ENCODE assay signal across 10 cellular contexts in genomic region chr11:59107721-59108120, GRCh38. TPM values are rescaled to one million over a fixed set of nuclear protein-coding genes. Genes with fewer than 3 reads are reported as not detected.
DNase-seq lines count a peak whose midpoint lies in the region; ATAC-seq, FAIRE-seq and TF ChIP-seq lines count a peak whose summit lies in the region.
"Not testable (repeated sequence)": the region's sequence is repeated elsewhere in the genome, so short reads cannot be mapped to it uniquely, and the experiment has no call there.
"Had no signal": no experiment of that assay in that cellular context is flagged by ENCODE, and none has a peak within 500 bp of the region (broad histone marks: within the 10 kb centered on the region; RNA-seq: fewer than 3 reads in every experiment).

No MANE protein-coding gene starts in this region.

- H3K27ac ChIP-seq in H9 (ENCODE audit: insufficient read length, low read depth, low read length); esophagus (ENCODE audit: low read depth in 2 of 2, low read length in 1 of 2); naive thymus-derived CD4-positive, alpha-beta T cell (ENCODE audit: low read depth, low read length): not testable (repeated sequence)
- H3K27ac ChIP-seq in Panc1 (ENCODE audit: low read length), result peak overlapping the region; percentile 66

- not testable (repeated sequence) for H3K27ac Mint-ChIP-seq in H9
- H3K27ac Mint-ChIP-seq in activated T-helper 17 cell treated with anti-CD3 and anti-CD28 coated beads, Interleukin-2, amount 50 U/mL, for 72 hours, result peak overlapping the region; percentile 84
- peak overlapping the region in 2 of 9 donors; percentile 13 to 83 for H3K27ac Mint-ChIP-seq in naive thymus-derived CD4-positive, alpha-beta T cell

- not testable (repeated sequence) for DNase-seq in GM18507 (ENCODE audit: extremely low spot score, insufficient read length, low read depth); H9; Panc1 (ENCODE audit: low read depth, low spot score)
- DNase-seq in HT-29 (ENCODE audit: low spot score), result peak; percentile 45
- peak in 7 of 9 donors; percentile 2 to 27 (median 11) for DNase-seq in naive thymus-derived CD4-positive, alpha-beta T cell

- H4K8ac ChIP-seq in H9 (replicated peaks; ENCODE audit: insufficient read length, low read depth, low read length), result not testable (repeated sequence)

- peak overlapping the region; percentile 74 for H3K4me2 ChIP-seq in H9 (ENCODE audit: insufficient read depth, insufficient read length, low read length)

- not testable (repeated sequence) for H3K23ac ChIP-seq in H9 (ENCODE audit: insufficient read length, low read depth, low read length)

- peak overlapping the region; percentile 2 for H3K9ac ChIP-seq in H9 (ENCODE audit: extremely low read depth, insufficient read length, low read length)

- H3K27me3 Mint-ChIP-seq in H9 (ENCODE audit: low read depth), result peaks cover 55% of the 10 kb centered on the region
- H3K27me3 Mint-ChIP-seq in activated T-helper 17 cell treated with anti-CD3 and anti-CD28 coated beads, Interleukin-2, amount 50 U/mL, for 72 hours, result not testable (repeated sequence)
- peaks cover 0 to 31% (median 27%) of the 10 kb centered on the region in 5 donors for H3K27me3 Mint-ChIP-seq in naive thymus-derived CD4-positive, alpha-beta T cell

- POLR2A ChIA-PET in Panc1 (lab: Charles Lee), result interaction anchor here (0.6 kb wide), 1 partner anchor 40 kb away, joined by 3 read pairs; no protein-coding TSS in a partner anchor
- POLR2A ChIA-PET in naive thymus-derived CD4-positive, alpha-beta T cell (lab: Charles Lee), result not testable (repeated sequence)

- not testable (repeated sequence) for H3K4ac ChIP-seq in H9 (ENCODE audit: low read depth, low read length)

- H3K23me2 ChIP-seq in H9 (ENCODE audit: insufficient read length, low read depth, low read length, poor library complexity, severe bottlenecking), result not testable (repeated sequence)

- not testable (repeated sequence) for H3T11ph ChIP-seq in H9 (ENCODE audit: low read length)

- not testable (repeated sequence) for H3K79me2 ChIP-seq in H9 (ENCODE audit: insufficient read depth, low read length)

- not testable (repeated sequence) for H2BK5ac ChIP-seq in H9 (ENCODE audit: insufficient read length, low read length)

- H2AFZ ChIP-seq in H9 (ENCODE audit: low read length), result not testable (repeated sequence)

- BruUV-seq in Panc1 (replicated peaks; lab: Mats Ljungman, UMichigan), result not testable (repeated sequence)

- intact Hi-C loops in Panc1 (cut with micrococcal nuclease; ENCODE audit: unreplicated experiment), result not testable (repeated sequence)
- intact Hi-C loops in naive thymus-derived CD4-positive, alpha-beta T cell (cut with micrococcal nuclease), result loop anchor here in 1 of 2 donors (1.0 to 2.0 kb wide), 4 partner anchors 15 to 1440 kb away; partner anchors contain the start of gene ZFP91

- not testable (repeated sequence) for H2BK12ac ChIP-seq in H9 (ENCODE audit: insufficient read length, low read depth, low read length)

- H3K79me1 ChIP-seq in H9 (ENCODE audit: insufficient read depth, low read depth, low read length, poor library complexity, severe bottlenecking), result not testable (repeated sequence)

- H3K4me1 Mint-ChIP-seq in H9, result peaks cover 27 to 29% of the 10 kb centered on the region in 2 experiments
- peaks cover 39% of the 10 kb centered on the region for H3K4me1 Mint-ChIP-seq in activated T-helper 17 cell treated with anti-CD3 and anti-CD28 coated beads, Interleukin-2, amount 50 U/mL, for 72 hours
- peaks cover 13 to 74% (median 24%) of the 10 kb centered on the region in 7 donors for H3K4me1 Mint-ChIP-seq in naive thymus-derived CD4-positive, alpha-beta T cell

- H3K14ac ChIP-seq in H9 (ENCODE audit: insufficient read depth, low read length), result not testable (repeated sequence)

- H3K18ac ChIP-seq in H9 (ENCODE audit: insufficient read length, low read depth, low read length), result not testable (repeated sequence)

- CTCF ChIA-PET in Panc1 (lab: Charles Lee), result not testable (repeated sequence)
- CTCF ChIA-PET in naive thymus-derived CD4-positive, alpha-beta T cell (lab: Charles Lee), result interaction anchor here (0.8 kb wide), 1 partner anchor 11 kb away, joined by 4 read pairs; no protein-coding TSS in a partner anchor

- H3K4me3 Mint-ChIP-seq in H9, result peak overlapping the region; percentile 87 to 90
- peak overlapping the region; percentile 95 for H3K4me3 Mint-ChIP-seq in activated T-helper 17 cell treated with anti-CD3 and anti-CD28 coated beads, Interleukin-2, amount 50 U/mL, for 72 hours
- H3K4me3 Mint-ChIP-seq in naive thymus-derived CD4-positive, alpha-beta T cell, result peak overlapping the region; percentile 71 to 92 (median 83)

- H4K5ac ChIP-seq in H9 (ENCODE audit: insufficient read length, low read depth, low read length), result not testable (repeated sequence)

- not testable (repeated sequence) for H3K9me3 ChIP-seq in H9 (ENCODE audit: control insufficient read depth, low read depth, low read length); Panc1 (ENCODE audit: control insufficient read depth, insufficient read depth, low read depth, low read length); esophagus (ENCODE audit: control insufficient read depth in 2 of 2, insufficient read depth in 1 of 2, low read depth in 1 of 2, low read length in 1 of 2); naive thymus-derived CD4-positive, alpha-beta T cell (ENCODE audit: control insufficient read depth in 2 of 3, low read length in 3 of 3)

- H3K36me3 Mint-ChIP-seq in H9 (ENCODE audit: insufficient read depth in 1 of 3, low read depth in 3 of 3), result peaks cover 26 to 44% (median 33%) of the 10 kb centered on the region in 3 experiments
- peaks cover 56% of the 10 kb centered on the region for H3K36me3 Mint-ChIP-seq in activated T-helper 17 cell treated with anti-CD3 and anti-CD28 coated beads, Interleukin-2, amount 50 U/mL, for 72 hours (ENCODE audit: low read depth)
- peaks cover 0 to 30% (median 0%) of the 10 kb centered on the region in 5 donors for H3K36me3 Mint-ChIP-seq in naive thymus-derived CD4-positive, alpha-beta T cell

- H3K56ac ChIP-seq in H9 (ENCODE audit: insufficient read length, low read depth, low read length), result not testable (repeated sequence)

- WGBS in H9 (ENCODE audit: extremely low coverage, insufficient read length, low lambda C conversion rate), result no CpG with 5 or more reads among the region's 10 CpGs
- WGBS in esophagus, 2 donors, result 16 to 20% methylated on average over 10 of the region's 10 CpGs

- not testable (repeated sequence) for H3K27me3 ChIP-seq in H9 (ENCODE audit: insufficient read depth, low read length); Panc1 (ENCODE audit: control insufficient read depth, insufficient read depth, low read length); esophagus (ENCODE audit: control insufficient read depth in 1 of 2, insufficient read depth in 2 of 2, low read length in 2 of 2); naive thymus-derived CD4-positive, alpha-beta T cell (ENCODE audit: control insufficient read depth in 2 of 2, insufficient read depth in 2 of 2, low read length in 2 of 2)

- ATAC-seq in Panc1, result not testable (repeated sequence)
- ATAC-seq in activated T-helper 17 cell treated with anti-CD3 and anti-CD28 coated beads, Interleukin-2, amount 50 U/mL, for 72 hours (replicated peaks), result peak; percentile 27
- peak; percentile 42 for ATAC-seq in naive thymus-derived CD4-positive, alpha-beta T cell

- not testable (repeated sequence) for H2BK15ac ChIP-seq in H9 (ENCODE audit: low read depth, low read length)

- peak overlapping the region; percentile 62 to 95 for H3K4me3 ChIP-seq in Panc1 (ENCODE audit: low read depth in 2 of 2, low read length in 2 of 2)
- peak overlapping the region; percentile 34 to 77 for H3K4me3 ChIP-seq in esophagus (ENCODE audit: low read depth in 1 of 2, low read length in 2 of 2)
- peak overlapping the region; percentile 65 for H3K4me3 ChIP-seq in naive thymus-derived CD4-positive, alpha-beta T cell (ENCODE audit: low read length)

- in situ Hi-C loops in Panc1 (cut with HindIII; ENCODE audit: low pct_unique_long_range_greater_than_20kb, low sequenced_read_pairs), result not testable (repeated sequence)

- not testable (repeated sequence) for H2AK5ac ChIP-seq in H9 (ENCODE audit: insufficient read length, low read length)

- not testable (repeated sequence) for H2BK120ac ChIP-seq in H9 (ENCODE audit: low read depth, low read length, poor library complexity, severe bottlenecking)

- H3K9me3 Mint-ChIP-seq in H9, result peaks cover 9 to 12% of the 10 kb centered on the region in 2 experiments; a peak in 4 of 5 replicates
- H3K9me3 Mint-ChIP-seq in activated T-helper 17 cell treated with anti-CD3 and anti-CD28 coated beads, Interleukin-2, amount 50 U/mL, for 72 hours; naive thymus-derived CD4-positive, alpha-beta T cell: not testable (repeated sequence)

- TF ChIP-seq CTCF in H9 (conservative IDR thresholded peaks at IDR 0.05); Panc1 (IDR thresholded peaks at IDR 0.05): not testable (repeated sequence)

- not testable (repeated sequence) for H3K4me1 ChIP-seq in H9 (ENCODE audit: insufficient read depth, low read length); esophagus (ENCODE audit: control insufficient read depth in 2 of 2, insufficient read depth in 2 of 2, low read length in 1 of 2)
- peaks cover 11% of the 10 kb centered on the region for H3K4me1 ChIP-seq in Panc1 (ENCODE audit: control insufficient read depth, insufficient read depth, low read length)
- H3K4me1 ChIP-seq in naive thymus-derived CD4-positive, alpha-beta T cell (ENCODE audit: control insufficient read depth in 2 of 2, insufficient read depth in 2 of 2, low read length in 2 of 2), result peaks cover 12% of the 10 kb centered on the region in 2 donors

- H3K36me3 ChIP-seq in Panc1 (ENCODE audit: control insufficient read depth, insufficient read depth, low read length); esophagus (ENCODE audit: control insufficient read depth in 2 of 2, insufficient read depth in 2 of 2, low read length in 1 of 2); naive thymus-derived CD4-positive, alpha-beta T cell (ENCODE audit: control insufficient read depth in 2 of 3, insufficient read depth in 3 of 3, low read length in 3 of 3): not testable (repeated sequence)

- not testable (repeated sequence) for H4K20me1 ChIP-seq in H9 (ENCODE audit: control insufficient read depth, insufficient read depth, insufficient read length)

- not testable (repeated sequence) for H2BK20ac ChIP-seq in H9 (ENCODE audit: low read depth, low read length, poor library complexity, severe bottlenecking)

- not testable (repeated sequence) for H4K91ac ChIP-seq in H9 (ENCODE audit: insufficient read length, low read depth, low read length)

- FAIRE-seq in GM18507 (lab: Jason Lieb, UNC), result peak; percentile 77

RNA-seq across cellular contexts. Expression of gene FAM111B, which starts 0.7 kb away (rescaled TPM):
- total RNA-seq in H9 (2021), result 31.9 and 35.0 TPM in 2 replicates
- total RNA-seq in HT-29 (2014; rRNA removed; shearing (Covaris generic)), result 19.5 and 21.0 TPM in 2 replicates
- 23.6 TPM for total RNA-seq in Panc1 (2021; ENCODE audit: unreplicated experiment)
- 3.6 TPM for polyA plus RNA-seq in Panc1 (2012; ENCODE audit: insufficient read length)
- 10 to 100 TPM; 51.5 to 64.8 TPM for total RNA-seq in activated T-helper 17 cell treated with anti-CD3 and anti-CD28 coated beads, Interleukin-2, amount 50 U/mL, for 72 hours
- 1 to 10 TPM; 3.1 to 5.3 TPM for polyA plus RNA-seq in esophagus
- total RNA-seq in naive thymus-derived CD4-positive, alpha-beta T cell, result 10 to 100 TPM in 1 of 5 experiments, under 1 TPM in 3, not detected in 1; 0.11 to 79.8 (median 0.42) TPM
- polyA plus RNA-seq in naive thymus-derived CD4-positive, alpha-beta T cell, result not detected

RNA-seq across cellular contexts. Expression of gene GLYATL1B, which starts 21.6 kb away (rescaled TPM):
- not detected in 2 replicates for total RNA-seq in H9 (2021)
- not detected in 2 replicates for total RNA-seq in HT-29 (2014; rRNA removed; shearing (Covaris generic))
- total RNA-seq in Panc1 (2021; ENCODE audit: unreplicated experiment), result not detected
- not detected for polyA plus RNA-seq in Panc1 (2012; ENCODE audit: insufficient read length)
- not detected for total RNA-seq in activated T-helper 17 cell treated with anti-CD3 and anti-CD28 coated beads, Interleukin-2, amount 50 U/mL, for 72 hours
- polyA plus RNA-seq in esophagus, result not detected
- not detected for total RNA-seq in naive thymus-derived CD4-positive, alpha-beta T cell
- not detected for polyA plus RNA-seq in naive thymus-derived CD4-positive, alpha-beta T cell
- total RNA-seq: esophagus mucosa, H4, lung microvascular endothelial cell had no signal

RNA-seq across cellular contexts. Expression of gene FAM111A, which starts 34.9 kb away (rescaled TPM):
- total RNA-seq in H9 (2021) (16.8 and 20.1 TPM in 2 replicates), Panc1 (2021; ENCODE audit: unreplicated experiment) (37.9 TPM)
- 43.6 and 51.9 TPM in 2 replicates for total RNA-seq in HT-29 (2014; rRNA removed; shearing (Covaris generic))
- 9.1 TPM for polyA plus RNA-seq in Panc1 (2012; ENCODE audit: insufficient read length)
- total RNA-seq in activated T-helper 17 cell treated with anti-CD3 and anti-CD28 coated beads, Interleukin-2, amount 50 U/mL, for 72 hours, result 10 to 100 TPM; 80.2 to 92.7 TPM
- polyA plus RNA-seq in esophagus, result 10 to 100 TPM in 1 of 2 donors, 1 to 10 TPM in 1; 6.6 to 21.7 TPM
- 100 to 1,000 TPM in 3 of 5 experiments, 10 to 100 TPM in 2; 73.1 to 138 (median 117) TPM for total RNA-seq in naive thymus-derived CD4-positive, alpha-beta T cell
- polyA plus RNA-seq in naive thymus-derived CD4-positive, alpha-beta T cell, result 10 to 100 TPM; 23.0 to 32.0 TPM
